ENCODE assay signal across 8 cellular contexts in the genomic region with DNA sequence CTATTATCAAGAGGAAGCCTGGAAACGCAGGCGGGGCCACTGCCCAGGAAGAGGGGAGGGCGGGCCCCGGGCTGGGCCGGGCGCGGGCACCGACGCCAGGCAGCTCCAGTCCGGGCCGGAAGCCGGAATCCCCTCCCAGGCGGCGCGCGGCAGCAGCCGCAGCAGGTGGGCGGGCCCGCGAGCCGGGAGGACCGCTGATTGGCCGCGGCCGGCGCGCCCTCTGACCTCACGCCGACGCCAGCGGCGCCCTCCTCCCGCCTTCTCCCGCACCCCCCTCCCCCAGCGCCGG. TPM values are rescaled to one million over a fixed set of nuclear protein-coding genes. Genes with fewer than 3 reads are reported as not detected.
DNase-seq lines count a peak whose midpoint lies in the region; ATAC-seq and TF ChIP-seq lines count a peak whose summit lies in the region.

No MANE protein-coding gene starts in this region.

- TF ChIP-seq POLR2A in right lobe of liver (IDR thresholded peaks at IDR 0.05): no peak

- ATAC-seq in GM19438 (IDR thresholded peaks at IDR 0.05; ENCODE audit: low read depth, unreplicated experiment): peak; percentile 86
- ATAC-seq in HG03565 (IDR thresholded peaks at IDR 0.05; ENCODE audit: unreplicated experiment): peak; percentile 82
- peak; percentile 92 to 98 (median 94) for ATAC-seq in right lobe of liver

- DNase-seq in NCI-H748 (lab: John Stamatoyannopoulos, UW; ENCODE audit: unreplicated experiment): peak; percentile 94
- peak; percentile 90 to 93 for DNase-seq in activated CD4-positive, alpha-beta T cell treated with anti-CD3 and anti-CD28 coated beads, Interleukin-2, amount 50 U/mL, for 48 hours
- DNase-seq in dorsolateral prefrontal cortex: peak; percentile 82 to 96 (median 91)
- peak; percentile 96 to 97 (median 96) for DNase-seq in right lobe of liver
- peak; percentile 90 for DNase-seq in stimulated activated CD4-positive, alpha-beta T cell treated with anti-CD3 and anti-CD28 coated beads, Interleukin-4, amount 100 ng/mL, for 24 hours

- H3K36me3 ChIP-seq in right lobe of liver: peaks cover 0 to 28% (median 4%) of the 10 kb centered on the region in 4 donors

- peaks cover 0 to 16% (median 8%) of the 10 kb centered on the region in 4 donors for H3K4me1 ChIP-seq in right lobe of liver

- no CpG with 5 or more reads among the region's 36 CpGs for WGBS in right lobe of liver (ENCODE audit: insufficient coverage, low coverage, low lambda C conversion rate, missing lambda C conversion rate)

- H3K4me3 ChIP-seq in dorsolateral prefrontal cortex (peak overlapping the region; percentile 45 to 99 (median 87)), right lobe of liver (peak overlapping the region; percentile 58 to 69 (median 68))

- no peaks in the 10 kb centered on the region for H3K27me3 ChIP-seq in dorsolateral prefrontal cortex
- no peaks in the 10 kb centered on the region for H3K27me3 ChIP-seq in right lobe of liver

- H3K27ac ChIP-seq in C4-2B: peak overlapping the region; percentile 94
- H3K27ac ChIP-seq in dorsolateral prefrontal cortex: peak overlapping the region; percentile 32 to 99 (median 97)
- peak overlapping the region; percentile 90 to 97 (median 93) for H3K27ac ChIP-seq in right lobe of liver

- intact Hi-C loops in dorsolateral prefrontal cortex (cut with DNase I): loop anchor here in 1 of 2 donors (1.0 kb wide), 1 partner anchor 35 kb away; a partner anchor contains a TSS
- intact Hi-C loops in right lobe of liver (cut with DNase I): loop anchor here (5.0 kb wide), 1 partner anchor 35 kb away; a partner anchor contains a TSS

- H3K9me3 ChIP-seq in right lobe of liver: no peaks in the 10 kb centered on the region

- TF ChIP-seq CTCF in C4-2B (conservative IDR thresholded peaks at IDR 0.05): no peak
- TF ChIP-seq CTCF in dorsolateral prefrontal cortex (IDR thresholded peaks at IDR 0.05 in 54 of 56, conservative IDR thresholded peaks at IDR 0.05 in 2 of 56; ENCODE audit: low read depth in 1 of 56, partially characterized antibody in 56 of 56): peak in 12 of 56 donors; percentile 9 to 36 (median 18)
- TF ChIP-seq CTCF in right lobe of liver (IDR thresholded peaks at IDR 0.05): no peak

RNA-seq across cellular contexts. Expression of a gene that starts 0.4 kb away (rescaled TPM):
- total RNA-seq in dorsolateral prefrontal cortex (100 to 1,000 TPM in 1 of 120 experiments, 10 to 100 TPM in 119; 35.1 to 109 (median 64.1) TPM), right lobe of liver (10 to 100 TPM; 19.3 to 45.6 (median 21.3) TPM)

RNA-seq across cellular contexts. Expression of a gene that starts 21.3 kb away (rescaled TPM):
- total RNA-seq in dorsolateral prefrontal cortex (10 to 100 TPM; 14.3 to 32.7 (median 22.3) TPM), right lobe of liver (10 to 100 TPM; 12.3 to 31.1 (median 16.6) TPM)

RNA-seq across cellular contexts. Expression of a gene that starts 35.0 kb away (rescaled TPM):
- 10 to 100 TPM; 54.8 to 75.4 (median 63.6) TPM for total RNA-seq in dorsolateral prefrontal cortex
- total RNA-seq in right lobe of liver: 10 to 100 TPM; 19.3 to 26.2 (median 25.0) TPM

Comparison
In these comparisons a context has a peak if more than half of its experiments do, and no peak if none do; other contexts are left out.
1. Peak in every context shown above with its lines: DNase-seq, ATAC-seq, H3K4me3 ChIP-seq and H3K27ac ChIP-seq.